21 cellular contexts compared by ENCODE assay signal in genomic region chr12:21144309-21144708, GRCh38. TPM values are rescaled to one million over a fixed set of nuclear protein-coding genes. Genes with fewer than 3 reads are reported as not detected.
DNase-seq lines count a peak whose midpoint lies in the region; ATAC-seq, FAIRE-seq and TF ChIP-seq lines count a peak whose summit lies in the region.
"Had no signal": no experiment of that assay in that cellular context is flagged by ENCODE, and none has a peak within 500 bp of the region (broad histone marks: within the 10 kb centered on the region; RNA-seq: fewer than 3 reads in every experiment).

No MANE protein-coding gene starts in this region.

- H3K14ac ChIP-seq in trophoblast cell (ENCODE audit: low read length): no peak overlapping the region

- H3K4me1 ChIP-seq in A549 (peaks cover 28% of the 10 kb centered on the region), trophoblast cell (ENCODE audit: control insufficient read depth in 1 of 2, insufficient read depth in 2 of 2, low read length in 2 of 2) (no peaks in the 10 kb centered on the region)
- H3K4me1 ChIP-seq: BLaER1 had no signal

- H2BK5ac ChIP-seq in trophoblast cell (ENCODE audit: low read depth, low read length, poor library complexity): no peak overlapping the region

- POLR2A ChIA-PET in A549 (lab: Yijun Ruan, JAX): no interaction called here

- no peaks in the 10 kb centered on the region for H3K9me3 ChIP-seq in A549
- no peaks in the 10 kb centered on the region for H3K9me3 ChIP-seq in trophoblast cell (ENCODE audit: insufficient read depth, low read depth, low read length)
- H3K9me3 ChIP-seq: BLaER1 had no signal

- no peak overlapping the region for H2AK5ac ChIP-seq in trophoblast cell (ENCODE audit: low read length)

- TF ChIP-seq POLR2A in A549 (IDR thresholded peaks at IDR 0.05; ENCODE audit: low read length): no peak

- FAIRE-seq in A549 (lab: Jason Lieb, UNC) (peak; percentile 43), HTR-8/SVneo (lab: Jason Lieb, UNC) (no peak)
- FAIRE-seq: G401.6, GM12891, GM18507, GM19239, H1 had no signal

- peak in 1 of 2 experiments; percentile 14; a peak in 1 of 5 replicates for TF ChIP-seq RAD21 in A549 (conservative IDR thresholded peaks at IDR 0.05 in 1 of 2, IDR thresholded peaks at IDR 0.05 in 1 of 2)

- peak overlapping the region; percentile 34 for H3K4me2 ChIP-seq in A549
- no peak overlapping the region for H3K4me2 ChIP-seq in trophoblast cell (ENCODE audit: low read length)
- H3K4me2 ChIP-seq: BLaER1 had no signal

- CTCF ChIA-PET in A549 (lab: Yijun Ruan, JAX): no interaction called here

- H3K23ac ChIP-seq in trophoblast cell (ENCODE audit: low read length): no peak overlapping the region

- no peak overlapping the region for H4K91ac ChIP-seq in trophoblast cell (ENCODE audit: low read depth, low read length)

- TF ChIP-seq EP300 in A549 (IDR thresholded peaks at IDR 0.05): peak in 1 of 2 experiments; percentile 14; a peak in 1 of 5 replicates

- H3K18ac ChIP-seq in trophoblast cell (ENCODE audit: low read length): no peak overlapping the region

- no peak overlapping the region for H3K9ac ChIP-seq in trophoblast cell (ENCODE audit: low read length)
- H3K9ac ChIP-seq: BLaER1 had no signal

- no peaks in the 10 kb centered on the region for H3K27me3 ChIP-seq in trophoblast cell (ENCODE audit: insufficient read depth, low read length)
- H3K27me3 ChIP-seq: BLaER1 had no signal

- no peak overlapping the region for H3K4ac ChIP-seq in trophoblast cell (ENCODE audit: low read depth, low read length)

- H2AFZ ChIP-seq in trophoblast cell (ENCODE audit: insufficient read depth, low read length, poor library complexity): no peak overlapping the region

- H3K36me3 ChIP-seq in trophoblast cell (ENCODE audit: control insufficient read depth in 1 of 2, insufficient read depth in 2 of 2, low read length in 2 of 2): no peaks in the 10 kb centered on the region
- H3K36me3 ChIP-seq: BLaER1 had no signal

- DNase-seq in A549 (ENCODE audit: low read depth in 1 of 2, low spot score in 1 of 2) (peak in 1 of 2 experiments; percentile 71), HS-27A (ENCODE audit: low read depth) (peak; percentile 35), RKO (ENCODE audit: low spot score) (peak; percentile 5), trophoblast cell (peak; percentile 4 to 74), HTR-8/SVneo (ENCODE audit: insufficient read length, low spot score) (no peak), NCI-H524 (lab: John Stamatoyannopoulos, UW) (no peak), SKM-1 treated with dmso at 0.1 percent for 144 hours (lab: John Stamatoyannopoulos, UW; ENCODE audit: unreplicated experiment) (no peak)
- DNase-seq: Calu3; CD4-positive, alpha-beta memory T cell; DMS79 treated with DMSO at 0.1 percent for 48 hours; H9; KG1 had no signal

- peak overlapping the region; percentile 46 to 73; a peak in 5 of 6 replicates for H3K27ac ChIP-seq in A549
- H3K27ac ChIP-seq in trophoblast cell (ENCODE audit: low read depth, low read length): no peak overlapping the region
- H3K27ac ChIP-seq: 22Rv1, BLaER1 had no signal

- TF ChIP-seq CTCF in A549 (IDR thresholded peaks at IDR 0.05): no peak

- no peak overlapping the region for H4K12ac ChIP-seq in trophoblast cell (ENCODE audit: low read depth, low read length)

- H3K4me3 ChIP-seq in A549: no peak overlapping the region
- no peak overlapping the region for H3K4me3 ChIP-seq in trophoblast cell (ENCODE audit: low read depth, low read length)
- H3K4me3 ChIP-seq: BLaER1 had no signal

- no peak overlapping the region for H4K8ac ChIP-seq in trophoblast cell (ENCODE audit: low read depth, low read length)

- ATAC-seq in A549: peak; percentile 68 to 78

- H2BK12ac ChIP-seq in trophoblast cell (ENCODE audit: low read length): no peak overlapping the region

- H2BK120ac ChIP-seq in trophoblast cell (ENCODE audit: insufficient read depth, low read length, poor library complexity): no peak overlapping the region

- no peaks in the 10 kb centered on the region for H3K79me1 ChIP-seq in trophoblast cell (ENCODE audit: low read length)

- H3K79me2 ChIP-seq in trophoblast cell (ENCODE audit: control insufficient read depth, insufficient read depth, low read length, poor library complexity): no peaks in the 10 kb centered on the region

TF ChIP-seq in A549, 52 proteins besides CTCF, POLR2A, EP300 and RAD21:
- 0 out of 2 replicates have a peak, but pooled peaks have one; percentile 8 for TF ChIP-seq FOSL2 (IDR thresholded peaks at IDR 0.05)
- TF ChIP-seq FOSL2 (CRISPR knock-in tag; IDR thresholded peaks at IDR 0.05): peak; percentile 56
- TF ChIP-seq E2F6 (IDR thresholded peaks at IDR 0.05; ENCODE audit: borderline replicate concordance, low read depth): no peak

RNA-seq across cellular contexts. Expression of gene SLCO1B1, which starts 13.3 kb away (rescaled TPM):
- 2.0 and 2.4 TPM in 2 replicates for polyA plus RNA-seq in A549 (2011; rRNA removed)
- 0.08 TPM in 2 replicates for polyA plus RNA-seq in A549 (2012; cell fraction: cytosol; rRNA removed)
- 0.16 and 0.38 TPM in 2 replicates for polyA plus RNA-seq in A549 (2012; cell fraction: nucleus; rRNA removed)
- polyA plus RNA-seq in A549 (2017; fragmentation: RNase III; extraction: RNeasy Plus Mini Kit Qiagen cat#74134 plus additional on column Dnase treatment): 1.5 to 2.0 TPM (median 1.5 TPM) in 3 replicates
- polyA minus RNA-seq in A549 (2011; rRNA and poly(A)+ RNA removed): 1.1 and 1.2 TPM in 2 replicates
- not detected in 2 replicates for polyA plus RNA-seq in trophoblast cell (2013)
- polyA plus RNA-seq: AG04450; CD14-positive monocyte; CD4-positive, alpha-beta memory T cell; H1 had no signal

Comparison
In these comparisons a context has a peak if more than half of its experiments do, and no peak if none do; other contexts are left out.
1. DNase-seq: peak in HS-27A (single experiment), RKO (single experiment) and trophoblast cell (2 of 2); none in HTR-8/SVneo (single experiment), NCI-H524 (0 of 2) and SKM-1 treated with dmso at 0.1 percent for 144 hours (single experiment).